Comparison of ENCODE assay signal across 9 cellular contexts in the genomic region with DNA sequence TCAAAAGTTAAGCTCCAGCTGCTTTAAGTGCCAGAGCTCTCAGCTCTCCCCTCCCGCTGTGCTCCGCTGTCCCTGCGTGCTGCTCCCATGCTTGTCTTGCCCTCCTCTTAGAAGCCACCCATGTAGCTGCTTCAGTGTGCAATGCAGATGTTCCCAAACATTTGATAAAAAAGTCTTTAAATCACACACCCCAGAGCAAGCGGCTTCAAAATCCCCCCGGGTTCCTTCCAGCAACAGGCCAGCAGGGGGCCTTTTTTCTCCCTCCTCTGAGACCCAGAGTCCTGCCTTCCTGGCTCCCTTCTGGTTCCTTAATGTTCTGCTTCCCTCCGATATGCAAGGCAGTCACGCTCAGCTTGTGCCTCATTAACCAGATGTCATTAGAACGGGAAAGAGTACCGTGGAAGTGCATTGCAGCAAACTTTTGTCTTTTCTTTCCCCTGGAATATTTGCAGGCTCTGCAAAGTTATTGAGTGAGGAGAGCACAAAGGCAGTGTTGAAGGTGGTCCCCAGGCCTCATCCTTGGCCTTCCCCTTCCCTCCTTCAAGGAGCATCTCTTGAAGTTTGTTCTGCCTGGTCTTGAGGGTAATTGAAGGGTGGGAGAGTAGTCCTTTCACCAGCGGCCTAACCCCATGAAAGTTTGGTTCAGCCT. TPM values are rescaled to one million over a fixed set of nuclear protein-coding genes. Genes with fewer than 3 reads are reported as not detected.
A peak's percentile ranks its signal among the peaks of the same experiment; 100 is the strongest.
DNase-seq lines count a peak whose midpoint lies in the region; ATAC-seq lines count a peak whose summit lies in the region.
"Had no signal": no experiment of that assay in that cellular context is flagged by ENCODE, and none has a peak within 500 bp of the region (broad histone marks: within the 10 kb centered on the region; RNA-seq: fewer than 3 reads in every experiment).

No MANE protein-coding gene starts in this region.

- no peak overlapping the region for H3K4ac ChIP-seq in neuronal stem cell (ENCODE audit: low read length)

- in situ Hi-C loops in G401 (cut with HindIII; ENCODE audit: low sequenced_read_pairs), result no loop called here

- H3K4me3 ChIP-seq in Karpas-422 (ENCODE audit: low read length) (no peak overlapping the region), neuronal stem cell (ENCODE audit: low read length in 2 of 2) (no peak overlapping the region)

- no peaks in the 10 kb centered on the region for H3K9me2 ChIP-seq in Karpas-422 (replicated peaks; ENCODE audit: insufficient read depth, low read length)

- no peak overlapping the region for H3K4me3 Mint-ChIP-seq in activated CD4-positive, alpha-beta T cell treated with anti-CD3 and anti-CD28 coated beads, Interleukin-2, amount 10 ng/mL, durations not matched to agents 24 days and 14 days
- H3K4me3 Mint-ChIP-seq: T-helper 1 cell treated with Interleukin-12 subunit alpha and Interleukin-12 subunit beta and Interleukin-4 antibody, amounts not matched to agents 30 μg/mL and 1 μg/mL, for 36 hours had no signal

- no peak overlapping the region for H2BK5ac ChIP-seq in neuronal stem cell (ENCODE audit: low read length)

- H3K9ac ChIP-seq in Karpas-422 (ENCODE audit: low read length) (no peak overlapping the region), neuronal stem cell (ENCODE audit: low read depth, low read length, poor library complexity) (no peak overlapping the region)

- no peaks in the 10 kb centered on the region for H4K20me1 ChIP-seq in Karpas-422 (ENCODE audit: insufficient read depth, low read depth, low read length)

- no peak overlapping the region for H2BK120ac ChIP-seq in neuronal stem cell (ENCODE audit: low read depth, low read length)

- H3K4me1 ChIP-seq in Karpas-422 (ENCODE audit: low read length), result no peaks in the 10 kb centered on the region
- peaks cover 3 to 5% of the 10 kb centered on the region in 2 donors for H3K4me1 ChIP-seq in neuronal stem cell (ENCODE audit: control insufficient read depth in 2 of 2, insufficient read depth in 1 of 2, low read depth in 1 of 2, low read length in 2 of 2)

- H3K36me3 Mint-ChIP-seq in activated CD4-positive, alpha-beta T cell treated with anti-CD3 and anti-CD28 coated beads, Interleukin-2, amount 10 ng/mL, durations not matched to agents 24 days and 14 days (ENCODE audit: low read depth), result no peaks in the 10 kb centered on the region

- H2BK12ac ChIP-seq in neuronal stem cell (ENCODE audit: low read length), result no peak overlapping the region

- no peak overlapping the region for H3K18ac ChIP-seq in neuronal stem cell (ENCODE audit: low read length)

- H3K14ac ChIP-seq in neuronal stem cell (ENCODE audit: low read length), result no peak overlapping the region

- H3K27ac Mint-ChIP-seq in activated CD4-positive, alpha-beta T cell treated with anti-CD3 and anti-CD28 coated beads, Interleukin-2, amount 10 ng/mL, durations not matched to agents 24 days and 14 days, result no peak overlapping the region
- H3K27ac Mint-ChIP-seq: T-helper 1 cell treated with Interleukin-12 subunit alpha and Interleukin-12 subunit beta and Interleukin-4 antibody, amounts not matched to agents 30 μg/mL and 1 μg/mL, for 36 hours had no signal

- H3K36me3 ChIP-seq in Karpas-422 (ENCODE audit: insufficient read depth, low read length) (no peaks in the 10 kb centered on the region), neuronal stem cell (replicated peaks in 1 of 2; ENCODE audit: control insufficient read depth in 2 of 2, insufficient read depth in 2 of 2, low read length in 2 of 2) (no peaks in the 10 kb centered on the region)

- intact Hi-C loops in activated CD4-positive, alpha-beta T cell treated with anti-CD3 and anti-CD28 coated beads, Interleukin-2, amount 10 ng/mL, durations not matched to agents 24 days and 14 days (cut with micrococcal nuclease), result no loop called here

- no peak overlapping the region for H2BK15ac ChIP-seq in neuronal stem cell (ENCODE audit: low read length)

- no peak overlapping the region for H4K91ac ChIP-seq in neuronal stem cell (ENCODE audit: low read depth, low read length, poor library complexity)

- H3K23ac ChIP-seq in neuronal stem cell (ENCODE audit: low read depth, low read length, poor library complexity), result no peak overlapping the region

- no peaks in the 10 kb centered on the region for H3K9me3 ChIP-seq in Karpas-422 (ENCODE audit: low read length)
- no peaks in the 10 kb centered on the region for H3K9me3 ChIP-seq in neuronal stem cell (replicated peaks in 1 of 2; ENCODE audit: control insufficient read depth in 2 of 2, insufficient read depth in 1 of 2, low read depth in 1 of 2, low read length in 2 of 2)

- no peak overlapping the region for H2AFZ ChIP-seq in Karpas-422 (ENCODE audit: low read length)
- peak overlapping the region; percentile 26 for H2AFZ ChIP-seq in neuronal stem cell (ENCODE audit: low read length)

- H3K4me2 ChIP-seq in Karpas-422 (ENCODE audit: low read depth, low read length, poor library complexity, severe bottlenecking) (no peak overlapping the region), neuronal stem cell (ENCODE audit: insufficient read depth, low read length, poor library complexity, severe bottlenecking) (no peak overlapping the region)

- ATAC-seq in HG03045 (IDR thresholded peaks at IDR 0.05; ENCODE audit: unreplicated experiment), result no peak

- no peak overlapping the region for H4K8ac ChIP-seq in neuronal stem cell (ENCODE audit: low read depth, low read length)

- H3K27me3 ChIP-seq in Karpas-422 (ENCODE audit: low read length), result no peaks in the 10 kb centered on the region
- peaks cover 0 to 32% (median 0%) of the 10 kb centered on the region in 3 experiments for H3K27me3 ChIP-seq in neuronal stem cell (ENCODE audit: control insufficient read depth in 3 of 3, insufficient read depth in 3 of 3, low read depth in 1 of 3, low read length in 3 of 3)

- WGBS in neuronal stem cell (ENCODE audit: extremely low coverage in 2 of 2, insufficient read length in 2 of 2, insufficient replicate concordance in 1 of 2), 2 donors, result no CpG with 5 or more reads among the region's 10 CpGs

- no peak overlapping the region for H3K27ac ChIP-seq in Karpas-422 (ENCODE audit: low read length)
- H3K27ac ChIP-seq in neuronal stem cell (replicated peaks; ENCODE audit: low read length), result no peak overlapping the region

- H3K4me1 Mint-ChIP-seq in activated CD4-positive, alpha-beta T cell treated with anti-CD3 and anti-CD28 coated beads, Interleukin-2, amount 10 ng/mL, durations not matched to agents 24 days and 14 days, result peaks cover 4% of the 10 kb centered on the region

- H2AK5ac ChIP-seq in neuronal stem cell (ENCODE audit: low read depth, low read length), result peak overlapping the region; percentile 15

- no peaks in the 10 kb centered on the region for H3K79me1 ChIP-seq in neuronal stem cell (ENCODE audit: low read depth, low read length)

- peaks cover 4% of the 10 kb centered on the region for H3K27me3 Mint-ChIP-seq in activated CD4-positive, alpha-beta T cell treated with anti-CD3 and anti-CD28 coated beads, Interleukin-2, amount 10 ng/mL, durations not matched to agents 24 days and 14 days

- DNase-seq in G401 (ENCODE audit: low spot score), result peak; percentile 10
- peak; percentile 65 for DNase-seq in Karpas-422
- peak; percentile 76 for DNase-seq in activated CD4-positive, alpha-beta T cell treated with anti-CD3 and anti-CD28 coated beads, Interleukin-2, amount 10 ng/mL, durations not matched to agents 24 days and 14 days
- peak; percentile 40 for DNase-seq in epidermal melanocyte (ENCODE audit: insufficient read length, low spot score)
- no peak for DNase-seq in neuronal stem cell (ENCODE audit: low spot score)
- no peak for DNase-seq in Ammon's horn (ENCODE audit: low spot score)
- no peak for DNase-seq in stimulated activated naive CD4-positive, alpha-beta T cell treated with Interleukin-2 at 50 U/mL for 16 hours (lab: John Stamatoyannopoulos, UW)

- no peaks in the 10 kb centered on the region for H3K79me2 ChIP-seq in Karpas-422 (ENCODE audit: low read length)

- H3K9me3 Mint-ChIP-seq in activated CD4-positive, alpha-beta T cell treated with anti-CD3 and anti-CD28 coated beads, Interleukin-2, amount 10 ng/mL, durations not matched to agents 24 days and 14 days, result no peaks in the 10 kb centered on the region
- H3K9me3 Mint-ChIP-seq: T-helper 1 cell treated with Interleukin-12 subunit alpha and Interleukin-12 subunit beta and Interleukin-4 antibody, amounts not matched to agents 30 μg/mL and 1 μg/mL, for 36 hours had no signal

RNA-seq across cellular contexts. Expression of a gene that starts 25.5 kb away (rescaled TPM):
- total RNA-seq in G401 (2014; rRNA removed; shearing (Covaris generic)), result 0.37 and 0.78 TPM in 2 replicates
- total RNA-seq in Karpas-422 (2014; rRNA removed; shearing (Covaris generic); ENCODE audit: low replicate concordance), result 8.3 and 15.5 TPM in 2 replicates
- 0.07 TPM in 1 of 2 replicates, not detected in the other for total RNA-seq in activated CD4-positive, alpha-beta T cell treated with anti-CD3 and anti-CD28 coated beads, Interleukin-2, amount 10 ng/mL, durations not matched to agents 24 days and 14 days
- 0.08 TPM for polyA plus RNA-seq in neuronal stem cell (2013, experiment 1 of 2)
- polyA plus RNA-seq in neuronal stem cell (2013, experiment 2 of 2), result 0.11 TPM

RNA-seq across cellular contexts. Expression of a gene that starts 39.5 kb away (rescaled TPM):
- not detected in 2 replicates for total RNA-seq in G401 (2014; rRNA removed; shearing (Covaris generic))
- not detected in 2 replicates for total RNA-seq in Karpas-422 (2014; rRNA removed; shearing (Covaris generic); ENCODE audit: low replicate concordance)
- not detected in 2 replicates for total RNA-seq in activated CD4-positive, alpha-beta T cell treated with anti-CD3 and anti-CD28 coated beads, Interleukin-2, amount 10 ng/mL, durations not matched to agents 24 days and 14 days
- polyA plus RNA-seq in neuronal stem cell (2013, experiment 1 of 2), result not detected
- not detected for polyA plus RNA-seq in neuronal stem cell (2013, experiment 2 of 2)

Comparison
In these comparisons a context has a peak if more than half of its experiments do, and no peak if none do; other contexts are left out.
1. DNase-seq: peak in G401 (single experiment), Karpas-422 (single experiment), activated CD4-positive, alpha-beta T cell treated with anti-CD3 and anti-CD28 coated beads, Interleukin-2, amount 10 ng/mL, durations not matched to agents 24 days and 14 days (single experiment) and epidermal melanocyte (single experiment); none in neuronal stem cell (single experiment), Ammon's horn (single experiment) and stimulated activated naive CD4-positive, alpha-beta T cell treated with Interleukin-2 at 50 U/mL for 16 hours (single experiment).